Comparison of ENCODE assay signal across 28 cellular contexts in genomic region chr1:226560243-226560642, GRCh38. TPM values are rescaled to one million over a fixed set of nuclear protein-coding genes. Genes with fewer than 3 reads are reported as not detected.
"Had no signal": no experiment of that assay in that cellular context is flagged by ENCODE, and none has a peak within 500 bp of the region (broad histone marks: within the 10 kb centered on the region; RNA-seq: fewer than 3 reads in every experiment).

No MANE protein-coding gene starts in this region.

- H3K36me3 Mint-ChIP-seq: mesothelial cell of epicardium; naive thymus-derived CD4-positive, alpha-beta T cell; natural killer cell treated with Interleukin-12 subunit alpha and Interleukin-12 subunit beta and Interleukin-15 and Interleukin-18, amount 100 ng/mL, for 72 hours; stimulated activated effector memory CD8-positive, alpha-beta T cell treated with anti-CD3 and anti-CD28 coated beads, Interleukin-12 subunit alpha, Interleukin-12 subunit beta, amount 100 ng/mL, for 72 hours; type B pancreatic cell had no signal

- H3K9me3 ChIP-seq: left lung, lower lobe of right lung, pancreas, prostate gland, spleen, suprapubic skin, thoracic aorta, tibial artery, uterus had no signal

- H3K4me1 ChIP-seq: left lung, lower lobe of right lung, pancreas, prostate gland, spleen, suprapubic skin, uterus had no signal

- H3K27ac Mint-ChIP-seq: mesothelial cell of epicardium; naive thymus-derived CD4-positive, alpha-beta T cell; natural killer cell treated with Interleukin-12 subunit alpha and Interleukin-12 subunit beta and Interleukin-15 and Interleukin-18, amount 100 ng/mL, for 72 hours; stimulated activated effector memory CD8-positive, alpha-beta T cell treated with anti-CD3 and anti-CD28 coated beads, Interleukin-12 subunit alpha, Interleukin-12 subunit beta, amount 100 ng/mL, for 72 hours; stimulated activated naive CD8-positive, alpha-beta T cell treated with anti-CD3 and anti-CD28 coated beads, Interleukin-15, Interleukin-2, amounts not matched to agents 100 ng/mL and 50 ng/mL, for 24 hours; type B pancreatic cell had no signal

- H3K36me3 ChIP-seq: left lung, lower lobe of right lung, pancreas, prostate gland, spleen, suprapubic skin, thoracic aorta, tibial artery, uterus had no signal

- H3K9me3 Mint-ChIP-seq: natural killer cell treated with Interleukin-12 subunit alpha and Interleukin-12 subunit beta and Interleukin-15 and Interleukin-18, amount 100 ng/mL, for 72 hours; stimulated activated effector memory CD8-positive, alpha-beta T cell treated with anti-CD3 and anti-CD28 coated beads, Interleukin-12 subunit alpha, Interleukin-12 subunit beta, amount 100 ng/mL, for 72 hours; stimulated activated naive CD8-positive, alpha-beta T cell treated with anti-CD3 and anti-CD28 coated beads, Interleukin-15, Interleukin-2, amounts not matched to agents 100 ng/mL and 50 ng/mL, for 24 hours had no signal

- H3K4me3 Mint-ChIP-seq: mesothelial cell of epicardium; naive thymus-derived CD4-positive, alpha-beta T cell; natural killer cell treated with Interleukin-12 subunit alpha and Interleukin-12 subunit beta and Interleukin-15 and Interleukin-18, amount 100 ng/mL, for 72 hours; stimulated activated effector memory CD8-positive, alpha-beta T cell treated with anti-CD3 and anti-CD28 coated beads, Interleukin-12 subunit alpha, Interleukin-12 subunit beta, amount 100 ng/mL, for 72 hours; stimulated activated naive CD8-positive, alpha-beta T cell treated with anti-CD3 and anti-CD28 coated beads, Interleukin-15, Interleukin-2, amounts not matched to agents 100 ng/mL and 50 ng/mL, for 24 hours; type B pancreatic cell had no signal

- DNase-seq: hippocampal formation; kidney; left colon; left lung; lower lobe of right lung; mammary epithelial cell; mesenchymal stem cell; naive thymus-derived CD4-positive, alpha-beta T cell; pancreas; posterior cingulate gyrus; retina; right cardiac atrium; small intestine; spleen; stimulated activated CD4-positive, alpha-beta T cell treated with anti-CD3 and anti-CD28 coated beads, Interleukin-4, amount 100 ng/mL, for 24 hours; stimulated activated naive CD4-positive, alpha-beta T cell; uterus had no signal

- H3K4me3 ChIP-seq: left lung, lower lobe of right lung, pancreas, prostate gland, spleen, suprapubic skin, thoracic aorta, tibial artery, uterus had no signal

- H3K27me3 ChIP-seq: left lung, pancreas, suprapubic skin, tibial artery, uterus had no signal

- H3K27ac ChIP-seq: left lung, lower lobe of right lung, pancreas, prostate gland, spleen, suprapubic skin, thoracic aorta, tibial artery, uterus had no signal

- ATAC-seq: left colon; left lung; lower lobe of right lung; naive thymus-derived CD4-positive, alpha-beta T cell; natural killer cell treated with Interleukin-12 subunit alpha and Interleukin-12 subunit beta and Interleukin-15 and Interleukin-18, amount 100 ng/mL, for 72 hours; pancreas; right cardiac atrium; sciatic nerve; stimulated activated effector memory CD8-positive, alpha-beta T cell treated with anti-CD3 and anti-CD28 coated beads, Interleukin-12 subunit alpha, Interleukin-12 subunit beta, amount 100 ng/mL, for 72 hours had no signal

- H3K4me1 Mint-ChIP-seq: mesothelial cell of epicardium; naive thymus-derived CD4-positive, alpha-beta T cell; stimulated activated effector memory CD8-positive, alpha-beta T cell treated with anti-CD3 and anti-CD28 coated beads, Interleukin-12 subunit alpha, Interleukin-12 subunit beta, amount 100 ng/mL, for 72 hours had no signal

RNA-seq across cellular contexts. Expression of gene STUM, which starts 11.7 kb away (rescaled TPM):
- total RNA-seq: mononuclear cell; naive thymus-derived CD4-positive, alpha-beta T cell; natural killer cell treated with Interleukin-12 subunit alpha and Interleukin-12 subunit beta and Interleukin-15 and Interleukin-18, amount 100 ng/mL, for 72 hours had no signal
- polyA plus RNA-seq: mammary epithelial cell; naive thymus-derived CD4-positive, alpha-beta T cell had no signal
